ENCODE assay signal across 30 cellular contexts in genomic region chr2:100286318-100286717, GRCh38. TPM values are rescaled to one million over a fixed set of nuclear protein-coding genes. Genes with fewer than 3 reads are reported as not detected.
A peak's percentile ranks its signal among the peaks of the same experiment; 100 is the strongest.
DNase-seq lines count a peak whose midpoint lies in the region; ATAC-seq, FAIRE-seq and TF ChIP-seq lines count a peak whose summit lies in the region.
"Had no signal": no experiment of that assay in that cellular context is flagged by ENCODE, and none has a peak within 500 bp of the region (broad histone marks: within the 10 kb centered on the region; RNA-seq: fewer than 3 reads in every experiment).

No MANE protein-coding gene starts in this region.

- no peaks in the 10 kb centered on the region for H3K27me3 ChIP-seq in liver (ENCODE audit: control insufficient read depth in 4 of 4, insufficient read depth in 4 of 4, low read length in 3 of 4)
- H3K27me3 ChIP-seq in HepG2 (ENCODE audit: control insufficient read depth in 1 of 2, insufficient read depth in 2 of 2, low read length in 2 of 2) = peaks cover 0 to 13% of the 10 kb centered on the region in 2 experiments; a peak in 2 of 5 replicates
- H3K27me3 ChIP-seq: BE2C, dorsolateral prefrontal cortex, neural progenitor cell, testis had no signal

- POLR2A ChIA-PET in HepG2 (lab: Yijun Ruan, JAX) = no interaction called here

- no peak for TF ChIP-seq RAD21 in liver (IDR thresholded peaks at IDR 0.05)
- no peak for TF ChIP-seq RAD21 in HepG2 (CRISPR knock-in tag; IDR thresholded peaks at IDR 0.05)

- no peak overlapping the region for H3K27ac Mint-ChIP-seq in glutamatergic neuron (ENCODE audit: unreplicated experiment)
- no peak overlapping the region for H3K27ac Mint-ChIP-seq in activated naive CD4-positive, alpha-beta T cell treated with anti-CD3 and anti-CD28 coated beads for 36 hours
- H3K27ac Mint-ChIP-seq: activated CD8-positive, alpha-beta T cell treated with anti-CD3 and anti-CD28 coated beads for 36 hours; activated naive CD8-positive, alpha-beta T cell treated with anti-CD3 and anti-CD28 coated beads for 36 hours; neural progenitor cell; T-helper 1 cell treated with Interleukin-12 subunit alpha and Interleukin-12 subunit beta and Interleukin-4 antibody, amounts not matched to agents 30 μg/mL and 1 μg/mL, for 36 hours had no signal

- in situ Hi-C loops in HepG2 (cut with HindIII; ENCODE audit: extremely low pct_ligation_motif_present, low pct_unique_long_range_greater_than_20kb) = no loop called here

- FAIRE-seq in HepG2 (lab: Jason Lieb, UNC) = no peak
- FAIRE-seq: A204.1, keratinocyte, TTC549 had no signal

- H3K36me3 Mint-ChIP-seq in glutamatergic neuron (ENCODE audit: unreplicated experiment) = no peaks in the 10 kb centered on the region
- no peaks in the 10 kb centered on the region for H3K36me3 Mint-ChIP-seq in activated naive CD4-positive, alpha-beta T cell treated with anti-CD3 and anti-CD28 coated beads for 36 hours (ENCODE audit: low read depth)
- H3K36me3 Mint-ChIP-seq: activated naive CD8-positive, alpha-beta T cell treated with anti-CD3 and anti-CD28 coated beads for 36 hours; CD8-positive, alpha-beta memory T cell had no signal

- H3K27ac ChIP-seq in liver (ENCODE audit: low read depth in 1 of 2, low read length in 2 of 2) (peak overlapping the region; percentile 62 to 77), HepG2 (ENCODE audit: extremely low read length, insufficient read depth, low read length) (no peak overlapping the region), caudate nucleus (ENCODE audit: low read depth, low read length) (peak overlapping the region; percentile 28), mesodermal cell (ENCODE audit: low read depth, low read length, severe bottlenecking) (peak overlapping the region; percentile 62)
- H3K27ac ChIP-seq: GM23248, KMS-11, neural progenitor cell had no signal

- no peak for TF ChIP-seq POLR2A in HepG2 (IDR thresholded peaks at IDR 0.05; ENCODE audit: insufficient read depth in 1 of 2, low read depth in 2 of 2, low read length in 2 of 2)

- CTCF ChIA-PET in HepG2 (lab: Yijun Ruan, JAX; ENCODE audit: low intra/inter-chr PET ratio, low total read pairs) = no interaction called here
- CTCF ChIA-PET in activated naive CD4-positive, alpha-beta T cell treated with anti-CD3 and anti-CD28 coated beads for 36 hours (lab: Charles Lee) = no interaction called here

- intact Hi-C loops in HepG2 (cut with micrococcal nuclease; ENCODE audit: unreplicated experiment) = no loop called here
- intact Hi-C loops in activated naive CD4-positive, alpha-beta T cell treated with anti-CD3 and anti-CD28 coated beads for 36 hours (cut with micrococcal nuclease) = no loop called here

- no peaks in the 10 kb centered on the region for H3K9me3 Mint-ChIP-seq in glutamatergic neuron (ENCODE audit: unreplicated experiment)
- H3K9me3 Mint-ChIP-seq in activated naive CD4-positive, alpha-beta T cell treated with anti-CD3 and anti-CD28 coated beads for 36 hours = no peaks in the 10 kb centered on the region
- H3K9me3 Mint-ChIP-seq: activated CD8-positive, alpha-beta T cell treated with anti-CD3 and anti-CD28 coated beads for 36 hours; activated naive CD8-positive, alpha-beta T cell treated with anti-CD3 and anti-CD28 coated beads for 36 hours; CD8-positive, alpha-beta memory T cell; neural progenitor cell; T-helper 1 cell treated with Interleukin-12 subunit alpha and Interleukin-12 subunit beta and Interleukin-4 antibody, amounts not matched to agents 30 μg/mL and 1 μg/mL, for 36 hours had no signal

- H3K4me1 ChIP-seq in liver (ENCODE audit: control insufficient read depth in 4 of 4, insufficient read depth in 4 of 4, low read length in 3 of 4) = peaks cover 6 to 17% (median 9%) of the 10 kb centered on the region in 4 donors
- peaks cover 9% of the 10 kb centered on the region for H3K4me1 ChIP-seq in HepG2 (ENCODE audit: insufficient read depth, low read length)
- H3K4me1 ChIP-seq in mesodermal cell (ENCODE audit: control insufficient read depth, insufficient read depth, low read length, poor library complexity, severe bottlenecking) = peaks cover 37% of the 10 kb centered on the region

- no peak overlapping the region for H3K4me3 ChIP-seq in liver (ENCODE audit: low read depth in 1 of 3, low read length in 3 of 3)
- no peak overlapping the region for H3K4me3 ChIP-seq in HepG2 (replicated peaks in 1 of 3; ENCODE audit: insufficient read depth in 1 of 3, low read depth in 2 of 3, low read length in 3 of 3)
- H3K4me3 ChIP-seq in mesodermal cell (ENCODE audit: extremely low read depth, insufficient read depth, low read length, poor library complexity, severe bottlenecking) = no peak overlapping the region
- H3K4me3 ChIP-seq: dorsolateral prefrontal cortex, GM23248, lung, neural progenitor cell, testis had no signal

- H3K9me3 ChIP-seq in liver (ENCODE audit: control insufficient read depth in 4 of 4, low read length in 3 of 4) = no peaks in the 10 kb centered on the region
- no peaks in the 10 kb centered on the region for H3K9me3 ChIP-seq in HepG2 (ENCODE audit: low read length)
- no peaks in the 10 kb centered on the region for H3K9me3 ChIP-seq in mesodermal cell (ENCODE audit: control insufficient read depth, low read length)
- H3K9me3 ChIP-seq: BE2C, testis had no signal

- H3K4me2 ChIP-seq in HepG2 (ENCODE audit: low read depth, low read length) = no peak overlapping the region
- H3K4me2 ChIP-seq: KMS-11, neural progenitor cell had no signal

- BruUV-seq in HepG2 (replicated peaks; lab: Mats Ljungman, UMichigan) = no TSS peak

- no peak overlapping the region for H2AFZ ChIP-seq in HepG2 (ENCODE audit: low read length)
- H2AFZ ChIP-seq: GM23248 had no signal

- 94% methylated on average over 3 of the region's 3 CpGs for WGBS in liver
- WGBS in HepG2 (ENCODE audit: low lambda C conversion rate) = 58% methylated on average over 3 of the region's 3 CpGs
- WGBS in mesodermal cell (ENCODE audit: insufficient coverage in 2 of 2), 2 experiments = 100% methylated on average over 1 of the region's 3 CpGs

- H4K20me1 ChIP-seq in HepG2 (ENCODE audit: insufficient read depth, low read length) = no peaks in the 10 kb centered on the region

- no peak for DNase-seq in HepG2 (ENCODE audit: low spot score)
- DNase-seq in caudate nucleus (lab: John Stamatoyannopoulos, UW) = no peak
- no peak for DNase-seq in stimulated activated CD4-positive, alpha-beta T cell treated with anti-CD3 and anti-CD28 coated beads, Interleukin-1b, Interleukin-23, amount 100 ng/mL, for 48 hours
- DNase-seq in glutamatergic neuron = no peak
- DNase-seq in activated CD4-positive, alpha-beta T cell treated with anti-CD3 and anti-CD28 coated beads for 48 hours = no peak
- no peak for DNase-seq in activated naive CD4-positive, alpha-beta T cell treated with anti-CD3 and anti-CD28 coated beads for 36 hours
- DNase-seq: activated CD4-positive, alpha-beta T cell treated with anti-CD3 and anti-CD28 coated beads for 1 hour; activated CD8-positive, alpha-beta T cell treated with anti-CD3 and anti-CD28 coated beads for 36 hours; activated effector memory CD4-positive, alpha-beta T cell treated with Interleukin-2 at 50 U/mL for 16 hours; activated naive CD8-positive, alpha-beta T cell treated with anti-CD3 and anti-CD28 coated beads for 36 hours; BE2C; CD8-positive, alpha-beta memory T cell; dorsolateral prefrontal cortex; NCI-H1417; NCI-H2107; NCI-H446; NCI-H774; RPMI8226; stimulated activated naive CD4-positive, alpha-beta T cell treated with Interleukin-2 at 50 U/mL for 16 hours; testis had no signal

- no peak overlapping the region for H3K9ac ChIP-seq in liver (ENCODE audit: low read depth in 1 of 2, low read length in 2 of 2)
- H3K9ac ChIP-seq in HepG2 (ENCODE audit: insufficient read depth, low read depth, low read length) = no peak overlapping the region
- H3K9ac ChIP-seq: GM23248, KMS-11, neural progenitor cell had no signal

- TF ChIP-seq EP300 in HepG2 (IDR thresholded peaks at IDR 0.05; ENCODE audit: low read depth in 2 of 2, low read length in 2 of 2) = no peak
- no peak for TF ChIP-seq EP300 in HepG2 (CRISPR knock-in tag; IDR thresholded peaks at IDR 0.05; ENCODE audit: borderline replicate concordance)

- peaks cover 31% of the 10 kb centered on the region for H3K4me1 Mint-ChIP-seq in glutamatergic neuron (ENCODE audit: low read depth, unreplicated experiment)
- no peaks in the 10 kb centered on the region for H3K4me1 Mint-ChIP-seq in activated naive CD4-positive, alpha-beta T cell treated with anti-CD3 and anti-CD28 coated beads for 36 hours (ENCODE audit: low read depth)

- H3K36me3 ChIP-seq in liver (ENCODE audit: control insufficient read depth in 4 of 4, insufficient read depth in 3 of 4, low read depth in 1 of 4, low read length in 3 of 4) (no peaks in the 10 kb centered on the region), HepG2 (replicated peaks in 1 of 2; ENCODE audit: control insufficient read depth in 1 of 2, insufficient read depth in 2 of 2, low read length in 2 of 2) (no peaks in the 10 kb centered on the region), mesodermal cell (ENCODE audit: control insufficient read depth, insufficient read depth, low read length) (no peaks in the 10 kb centered on the region)
- H3K36me3 ChIP-seq: BE2C, neural progenitor cell had no signal

- H3K27me3 Mint-ChIP-seq in glutamatergic neuron (ENCODE audit: unreplicated experiment) = peaks cover 3% of the 10 kb centered on the region
- peaks cover 11% of the 10 kb centered on the region for H3K27me3 Mint-ChIP-seq in activated naive CD4-positive, alpha-beta T cell treated with anti-CD3 and anti-CD28 coated beads for 36 hours (ENCODE audit: low read depth)

- no peak for ATAC-seq in HepG2
- ATAC-seq: activated CD8-positive, alpha-beta T cell treated with anti-CD3 and anti-CD28 coated beads for 36 hours had no signal

- TF ChIP-seq CTCF in liver (IDR thresholded peaks at IDR 0.05; ENCODE audit: low read depth, low read length, missing input control) (no peak), HepG2 (CRISPR knock-in tag; IDR thresholded peaks at IDR 0.05) (no peak), glutamatergic neuron (IDR thresholded peaks at IDR 0.05; ENCODE audit: partially characterized antibody, unreplicated experiment) (no peak)

- no peaks in the 10 kb centered on the region for H3K79me2 ChIP-seq in HepG2 (ENCODE audit: insufficient read depth, low read length)

- no peak overlapping the region for H3K4me3 Mint-ChIP-seq in glutamatergic neuron (ENCODE audit: unreplicated experiment)
- no peak overlapping the region for H3K4me3 Mint-ChIP-seq in activated naive CD4-positive, alpha-beta T cell treated with anti-CD3 and anti-CD28 coated beads for 36 hours
- H3K4me3 Mint-ChIP-seq: activated CD8-positive, alpha-beta T cell treated with anti-CD3 and anti-CD28 coated beads for 36 hours; activated naive CD8-positive, alpha-beta T cell treated with anti-CD3 and anti-CD28 coated beads for 36 hours; CD8-positive, alpha-beta memory T cell; neural progenitor cell; T-helper 1 cell treated with Interleukin-12 subunit alpha and Interleukin-12 subunit beta and Interleukin-4 antibody, amounts not matched to agents 30 μg/mL and 1 μg/mL, for 36 hours had no signal

RNA-seq across cellular contexts. Expression of gene LONRF2, which starts 36.0 kb away (rescaled TPM):
- total RNA-seq in liver = 1 to 10 TPM in 1 of 2 donors, under 1 TPM in 1; 0.23 to 3.7 TPM
- under 1 TPM; 0.06 to 0.24 TPM for polyA plus RNA-seq in liver
- not detected in 2 replicates for total RNA-seq in HepG2 (2016; rRNA removed; fragmentation: Illumina TruSeq; extraction: Trizol)
- total RNA-seq in HepG2 (2016; cell fraction: cytosol; rRNA removed; fragmentation: Illumina TruSeq; extraction: Trizol; ENCODE audit: low read depth) = not detected in 2 replicates
- not detected in 2 replicates for total RNA-seq in HepG2 (2016; cell fraction: insoluble cytoplasmic fraction; rRNA removed; fragmentation: Illumina TruSeq; extraction: Trizol)
- not detected in 2 replicates for total RNA-seq in HepG2 (2016; cell fraction: membrane; rRNA removed; fragmentation: Illumina TruSeq; extraction: Trizol)
- total RNA-seq in HepG2 (2016; cell fraction: nucleus; rRNA removed; fragmentation: Illumina TruSeq; extraction: Trizol) = 0.03 TPM in 1 of 2 replicates, not detected in the other
- polyA plus RNA-seq in HepG2 (2011; rRNA removed) = 0.01 TPM in 1 of 2 replicates, not detected in the other
- polyA plus RNA-seq in HepG2 (2011; cell fraction: cytosol; rRNA removed) = not detected in 2 replicates
- 0.02 TPM in 1 of 2 replicates, not detected in the other for polyA plus RNA-seq in HepG2 (2011; cell fraction: nucleus; rRNA removed)
- polyA plus RNA-seq in HepG2 (2012) = not detected in 2 replicates
- not detected in 2 replicates for polyA plus RNA-seq in HepG2 (2016; cell fraction: cytosol; fragmentation: Illumina TruSeq; extraction: Trizol; ENCODE audit: low read depth)
- not detected in 2 replicates for polyA plus RNA-seq in HepG2 (2016; cell fraction: insoluble cytoplasmic fraction; fragmentation: Illumina TruSeq; extraction: Trizol; ENCODE audit: low read depth)
- not detected in 2 replicates for polyA plus RNA-seq in HepG2 (2016; cell fraction: membrane; fragmentation: Illumina TruSeq; extraction: Trizol; ENCODE audit: low read depth)
- polyA plus RNA-seq in HepG2 (2016; cell fraction: nucleus; fragmentation: Illumina TruSeq; extraction: Trizol; ENCODE audit: insufficient read depth, low read depth) = not detected in 2 replicates
- 0.10 and 0.33 TPM in 2 replicates for polyA minus RNA-seq in HepG2 (2011; rRNA and poly(A)+ RNA removed; ENCODE audit: low replicate concordance)
- polyA minus RNA-seq in HepG2 (2011; cell fraction: cytosol; rRNA and poly(A)+ RNA removed) = not detected in 2 replicates
- polyA minus RNA-seq in HepG2 (2011; cell fraction: nucleus; rRNA and poly(A)+ RNA removed) = under 0.01 TPM in 1 of 2 replicates, not detected in the other
- polyA plus RNA-seq in mesodermal cell (2013, experiment 1 of 2) = 0.22 TPM
- 0.05 TPM for polyA plus RNA-seq in mesodermal cell (2013, experiment 2 of 2)
- total RNA-seq in glutamatergic neuron (ENCODE audit: unreplicated experiment) = 1.3 TPM
- not detected for total RNA-seq in activated naive CD4-positive, alpha-beta T cell treated with anti-CD3 and anti-CD28 coated beads for 36 hours
- total RNA-seq: activated naive CD8-positive, alpha-beta T cell treated with anti-CD3 and anti-CD28 coated beads for 36 hours had no signal
- polyA plus RNA-seq: CD8-positive, alpha-beta memory T cell; GM23248; keratinocyte had no signal
